ENCODE assay signal across 1 cellular context in genomic region chr1:23568608-23569383, GRCh38.
TF ChIP-seq lines count a peak whose summit lies in the region.

No MANE protein-coding gene starts in this region.

TF ChIP-seq in SK-N-SH treated with all-trans-retinoic acid at 6 μM for 48 hours, 23 proteins besides CTCF, POLR2A, EP300 and RAD21 (continued from another document):
- TF ChIP-seq ARNTL (CRISPR knock-in tag; IDR thresholded peaks at IDR 0.05; ENCODE audit: borderline replicate concordance, low read depth) = no peak
- TF ChIP-seq GLIS3 (CRISPR knock-in tag; IDR thresholded peaks at IDR 0.05) = no peak
TF ChIP-seq in SK-N-SH treated with all-trans-retinoic acid at 6 μM for 48 hours: peak in this region for 0.
